14 cellular contexts compared by ENCODE assay signal in genomic region chr1:45879885-45880598, GRCh38.
"Had no signal": no experiment of that assay in that cellular context is flagged by ENCODE, and none has a peak within 500 bp of the region (broad histone marks: within the 10 kb centered on the region; RNA-seq: fewer than 3 reads in every experiment).

No MANE protein-coding gene starts in this region.

- H3K27me3 ChIP-seq: body of pancreas, foreskin keratinocyte, hepatocyte, neural progenitor cell, tibial nerve, vagina had no signal

- H3K9me3 ChIP-seq: body of pancreas, mucosa of descending colon, tibial nerve, vagina had no signal

- H3K27ac ChIP-seq: body of pancreas, foreskin keratinocyte, hepatocyte, neural progenitor cell, tibial nerve, vagina had no signal

- H2AFZ ChIP-seq: hepatocyte, neural progenitor cell had no signal

- H3K4me1 ChIP-seq: foreskin keratinocyte, neural progenitor cell, tibial nerve, vagina had no signal

- H3K4me2 ChIP-seq: hepatocyte, neural progenitor cell had no signal

- DNase-seq: activated B cell treated with CpG ODN at 0.5 μM for 24 hours; activated CD4-positive, alpha-beta T cell treated with anti-CD3 and anti-CD28 coated beads for 48 hours; activated CD8-positive, alpha-beta T cell treated with anti-CD3 and anti-CD28 coated beads for 36 hours; activated naive CD4-positive, alpha-beta T cell treated with anti-CD3 and anti-CD28 coated beads for 36 hours; activated T-cell treated with anti-CD3 and anti-CD28 coated beads, Interleukin-2, amount 50 U/mL, for 4 hours; body of pancreas; foreskin keratinocyte; mucosa of descending colon; naive thymus-derived CD4-positive, alpha-beta T cell had no signal

- H3K79me2 ChIP-seq: hepatocyte had no signal

- H3K9ac ChIP-seq: neural progenitor cell had no signal

- H3K4me3 ChIP-seq: body of pancreas, hepatocyte, mucosa of descending colon, neural progenitor cell, tibial nerve, vagina had no signal

- FAIRE-seq: colon had no signal

- ATAC-seq: activated CD8-positive, alpha-beta T cell treated with anti-CD3 and anti-CD28 coated beads for 36 hours; activated T-cell treated with anti-CD3 and anti-CD28 coated beads, Interleukin-2, amount 50 U/mL, for 4 hours; body of pancreas; foreskin keratinocyte; mucosa of descending colon; naive thymus-derived CD4-positive, alpha-beta T cell had no signal

- H3K36me3 ChIP-seq: neural progenitor cell, tibial nerve, vagina had no signal
